Comparison of ENCODE assay signal across 22 cellular contexts in genomic region chr3:125104639-125105038, GRCh38. TPM values are rescaled to one million over a fixed set of nuclear protein-coding genes. Genes with fewer than 3 reads are reported as not detected.
DNase-seq lines count a peak whose midpoint lies in the region; ATAC-seq, FAIRE-seq and TF ChIP-seq lines count a peak whose summit lies in the region.
"Had no signal": no experiment of that assay in that cellular context is flagged by ENCODE, and none has a peak within 500 bp of the region (broad histone marks: within the 10 kb centered on the region; RNA-seq: fewer than 3 reads in every experiment).

No MANE protein-coding gene starts in this region.

- no peak overlapping the region for H2AFZ ChIP-seq in GM12878 (ENCODE audit: control insufficient read depth, low read depth, low read length)
- H2AFZ ChIP-seq: GM23248 had no signal

- H3K27ac ChIP-seq in GM12878 (ENCODE audit: control insufficient read depth, insufficient read depth) (peak overlapping the region; percentile 93; the same call in 1 of the 2 replicates), left lung (no peak overlapping the region)
- H3K27ac ChIP-seq: GM23248, HL-60, Peyer's patch had no signal

- RAD21 ChIA-PET in GM12878 (lab: Charles Lee; ENCODE audit: unreplicated experiment), result interaction anchor here (1.7 kb wide), 1 partner anchor 12 kb away, joined by 5 read pairs; no protein-coding TSS in a partner anchor

- TF ChIP-seq RAD21 in GM12878 (IDR thresholded peaks at IDR 0.05; ENCODE audit: insufficient read depth, low read depth, low read length), result no peak

- TF ChIP-seq EP300 in GM12878 (IDR thresholded peaks at IDR 0.05; ENCODE audit: borderline replicate concordance in 1 of 2, control insufficient read depth in 1 of 2, low read depth in 2 of 2, low read length in 2 of 2), result no peak

- H3K4me3 ChIP-seq in GM06990 (replicated peaks; ENCODE audit: low read depth, low read length), result peak overlapping the region; percentile 76
- peak overlapping the region; percentile 74 for H3K4me3 ChIP-seq in GM12878
- H3K4me3 ChIP-seq in left lung, result no peak overlapping the region
- H3K4me3 ChIP-seq: GM23248, Peyer's patch had no signal

- 71% methylated on average over 1 of the region's 1 CpG for WGBS in GM12878 (ENCODE audit: insufficient coverage, insufficient replicate concordance, low lambda C conversion rate, missing lambda C conversion rate)

- CTCF ChIA-PET in GM12878 (lab: Yijun Ruan, JAX), result no interaction called here

- no peak for TF ChIP-seq POLR2A in GM12878 (IDR thresholded peaks at IDR 0.05; ENCODE audit: low read depth, low read length)

- H4K20me1 ChIP-seq in GM12878 (ENCODE audit: control insufficient read depth, insufficient read depth), result no peaks in the 10 kb centered on the region

- H3K4me2 ChIP-seq in GM12878 (ENCODE audit: control insufficient read depth, insufficient read depth), result peak overlapping the region; percentile 86

- POLR2A ChIA-PET in GM12878 (lab: Charles Lee), result no interaction called here

- H3K36me3 ChIP-seq in GM06990 (ENCODE audit: control insufficient read depth, insufficient read depth, low read length) (peaks cover 5% of the 10 kb centered on the region), GM12878 (ENCODE audit: control insufficient read depth in 2 of 2, insufficient read depth in 2 of 2, low read length in 1 of 2) (peaks cover 0 to 4% of the 10 kb centered on the region in 2 experiments; a peak in 1 of 4 replicates), left lung (no peaks in the 10 kb centered on the region)
- H3K36me3 ChIP-seq: Peyer's patch had no signal

- DNase-seq in GM06990 (ENCODE audit: extremely low read depth, insufficient read length), result no peak
- DNase-seq in HT1080 (ENCODE audit: low read depth), result peak; percentile 44
- DNase-seq in GM12878 (ENCODE audit: low read depth, low spot score), result no peak
- no peak for DNase-seq in left lung
- DNase-seq in NCI-H2196 treated with DMSO at 0.1 percent for 48 hours (lab: John Stamatoyannopoulos, UW; ENCODE audit: unreplicated experiment), result no peak
- no peak for DNase-seq in NCI-H2081 treated with DMSO at 0.1 percent for 48 hours (lab: John Stamatoyannopoulos, UW)
- no peak for DNase-seq in dermis blood vessel endothelial cell
- DNase-seq: AML-193; CD4-positive, alpha-beta T cell; DND-41; GF-D8; GM23248; KG1; NCI-H1105 treated with DMSO at 0.1 percent for 48 hours; NCI-H187 treated with DMSO at 0.1 percent for 48 hours; NCI-H2171 treated with DMSO at 0.1 percent for 48 hours; NCI-H510A treated with DMSO at 0.1 percent for 48 hours; Peyer's patch; SHP77 had no signal

- H3K4me1 ChIP-seq in GM12878 (ENCODE audit: control insufficient read depth, insufficient read depth, low read length), result peaks cover 18% of the 10 kb centered on the region
- H3K4me1 ChIP-seq in left lung, result no peaks in the 10 kb centered on the region
- H3K4me1 ChIP-seq: Peyer's patch had no signal

- no peaks in the 10 kb centered on the region for H3K27me3 ChIP-seq in GM06990 (replicated peaks; ENCODE audit: control insufficient read depth, insufficient read depth, low read length)
- H3K27me3 ChIP-seq in GM12878 (replicated peaks in 1 of 2; ENCODE audit: control insufficient read depth in 2 of 2, insufficient read depth in 2 of 2, low read length in 1 of 2), result no peaks in the 10 kb centered on the region
- no peaks in the 10 kb centered on the region for H3K27me3 ChIP-seq in left lung
- H3K27me3 ChIP-seq: Peyer's patch had no signal

- SMC1A ChIA-PET in GM12878 (lab: Charles Lee; ENCODE audit: uncharacterized antibody, unreplicated experiment), result interaction anchor here (0.7 to 7.9 kb wide), 6 partner anchors 10 to 170 kb away, joined by 3 to 127 read pairs (median 4); partner anchors contain the start of gene MUC13

- no TSS peak for BruUV-seq in GM12878 (replicated peaks; lab: Mats Ljungman, UMichigan)

- no peak for ATAC-seq in GM12878
- ATAC-seq in left lung, result peak; percentile 50
- ATAC-seq in esophagus mucosa, result no peak
- ATAC-seq: SK-N-SH treated with all-trans-retinoic acid at 6 μM for 48 hours had no signal

- peak overlapping the region; percentile 15; the same call in 1 of the 2 replicates for H3K9ac ChIP-seq in GM12878 (ENCODE audit: control insufficient read depth, insufficient read depth, low read length)
- H3K9ac ChIP-seq: GM23248 had no signal

- FAIRE-seq in GM12878 (lab: Jason Lieb, UNC), result no peak

- in situ Hi-C loops in GM12878 (cut with MboI), result no loop called here

- intact Hi-C loops in GM12878 (cut with micrococcal nuclease; ENCODE audit: unreplicated experiment) (no loop called here), left lung (cut with DNase I) (no loop called here)

- peaks cover 2% of the 10 kb centered on the region; the same call in 2 of the 3 replicates for H3K9me3 ChIP-seq in GM12878 (replicated peaks; ENCODE audit: control insufficient read depth, insufficient read depth, low read length)
- H3K9me3 ChIP-seq in left lung, result no peaks in the 10 kb centered on the region
- H3K9me3 ChIP-seq: Peyer's patch had no signal

- peaks cover 90% of the 10 kb centered on the region for H3K79me2 ChIP-seq in GM12878 (ENCODE audit: control insufficient read depth, insufficient read depth, low read length)

- TF ChIP-seq CTCF in GM06990 (IDR thresholded peaks at IDR 0.05; ENCODE audit: insufficient read depth, low read length, poor library complexity, severe bottlenecking) (no peak), GM12878 (IDR thresholded peaks at IDR 0.05 in 2 of 3, conservative IDR thresholded peaks at IDR 0.05 in 1 of 3; ENCODE audit: control insufficient read depth in 2 of 3, extremely low read depth in 1 of 3, insufficient read depth in 1 of 3, low read depth in 3 of 3, low read length in 3 of 3) (no peak), left lung (IDR thresholded peaks at IDR 0.05) (no peak)

TF ChIP-seq in GM12878, 131 proteins besides CTCF, POLR2A, EP300 and RAD21:
- TF ChIP-seq NFYA (IDR thresholded peaks at IDR 0.05; ENCODE audit: borderline replicate concordance, low read depth, low read length), result no peak
- no peak for TF ChIP-seq SKIL (IDR thresholded peaks at IDR 0.05; ENCODE audit: low read depth, poor library complexity, severe bottlenecking)
- TF ChIP-seq KLF5 (IDR thresholded peaks at IDR 0.05; ENCODE audit: partially characterized antibody), result no peak
- no peak for TF ChIP-seq ZBTB33 (IDR thresholded peaks at IDR 0.05)

RNA-seq across cellular contexts. Expression of gene HEG1, which starts 48.8 kb away (rescaled TPM):
- 34.4 and 40.7 TPM in 2 replicates for total RNA-seq in HT1080 (2014; rRNA removed; shearing (Covaris generic))
- 70.8 and 102 TPM in 2 replicates for polyA plus RNA-seq in HT1080 (2015; cell fraction: cytosol; rRNA removed)
- 119 and 120 TPM in 2 replicates for polyA plus RNA-seq in HT1080 (2015; cell fraction: nucleus; rRNA removed)
- 72.0 and 76.9 TPM in 2 replicates for total RNA-seq in GM12878 (2013; cell fraction: nucleolus; rRNA removed)
- total RNA-seq in GM12878 (2014; rRNA removed) (10.5 and 10.9 TPM in 2 replicates), GM12878 (2014; rRNA removed; fragmentation: Illumina TruSeq; extraction: Trizol) (8.4 and 10.1 TPM in 2 replicates), GM12878 (2021) (31.1 and 32.1 TPM in 2 replicates), left lung (100 to 1,000 TPM; 107 to 132 TPM), dermis blood vessel endothelial cell (55.6 and 103 TPM in 2 replicates), esophagus mucosa (13.0 TPM)
- 10.0 TPM for polyA plus RNA-seq in GM12878 (2011; ENCODE audit: low read depth)
- polyA plus RNA-seq in GM12878 (2011; rRNA removed) (3.4 and 6.8 TPM in 2 replicates), GM12878 (2014; fragmentation: Illumina TruSeq; extraction: Trizol) (21.6 and 22.2 TPM in 2 replicates), GM12878 (2014; fragmentation: Nextera tagmentation; extraction: Ambion mirVana) (1 to 10 TPM; 2.2 to 4.1 TPM), GM12878 (2014; rRNA removed) (10.5 and 13.4 TPM in 2 replicates), GM12878 (2016; fragmentation: Nextera tagmentation; extraction: Ambion mirVana) (1 to 10 TPM; 2.7 TPM)
- polyA plus RNA-seq in GM12878 (2011; cell fraction: cytosol; rRNA removed), result 3.6 and 7.3 TPM in 2 replicates
- polyA plus RNA-seq in GM12878 (2011; cell fraction: nucleus; rRNA removed), result 10.7 and 12.9 TPM in 2 replicates
- polyA plus RNA-seq in GM12878 (2012), result 10.5 and 16.4 TPM in 2 replicates
- 10.7 and 19.5 TPM in 2 replicates for polyA minus RNA-seq in GM12878 (2011; rRNA and poly(A)+ RNA removed)
- polyA minus RNA-seq in GM12878 (2011; cell fraction: cytosol; rRNA and poly(A)+ RNA removed), result 9.9 and 13.2 TPM in 2 replicates
- polyA minus RNA-seq in GM12878 (2011; cell fraction: nucleus; rRNA and poly(A)+ RNA removed), result 6.5 and 13.8 TPM in 2 replicates

Comparison
In these comparisons a context has a peak if more than half of its experiments do, and no peak if none do; other contexts are left out.
1. H3K4me3 ChIP-seq: peak in GM06990 (single experiment) and GM12878 (single experiment); none in left lung (0 of 2).